In genomic region chr20:63288581-63289251, GRCh38 we compare ENCODE assay signal across 25 cellular contexts. TPM values are rescaled to one million over a fixed set of nuclear protein-coding genes. Genes with fewer than 3 reads are reported as not detected.
"Had no signal": no experiment of that assay in that cellular context is flagged by ENCODE, and none has a peak within 500 bp of the region (broad histone marks: within the 10 kb centered on the region; RNA-seq: fewer than 3 reads in every experiment).

No MANE protein-coding gene starts in this region.

- H3K4me3 ChIP-seq: body of pancreas, esophagus squamous epithelium, lung, skin epidermis, suprapubic skin, transverse colon, vagina had no signal

- H3K27me3 Mint-ChIP-seq: activated CD4-positive, alpha-beta T cell treated with anti-CD3 and anti-CD28 coated beads, Interleukin-2, amount 10 ng/mL, durations not matched to agents 24 days and 14 days; activated CD8-positive, alpha-beta T cell treated with anti-CD3 and anti-CD28 coated beads for 36 hours; effector memory CD8-positive, alpha-beta T cell; stimulated activated naive CD8-positive, alpha-beta T cell treated with anti-CD3 and anti-CD28 coated beads, Interleukin-15, amount 100 ng/mL, for 72 hours; T-cell had no signal

- H3K4me1 Mint-ChIP-seq: mesothelial cell of epicardium, nephron progenitor cell had no signal

- H3K27ac ChIP-seq: body of pancreas, esophagus squamous epithelium, skin epidermis, suprapubic skin, transverse colon, vagina had no signal

- H3K4me1 ChIP-seq: vagina had no signal

- ATAC-seq: activated CD8-positive, alpha-beta T cell treated with anti-CD3 and anti-CD28 coated beads for 36 hours; body of pancreas; effector memory CD8-positive, alpha-beta T cell; stimulated activated naive CD8-positive, alpha-beta T cell treated with anti-CD3 and anti-CD28 coated beads, Interleukin-15, amount 100 ng/mL, for 72 hours; T-cell had no signal

- H3K4me3 Mint-ChIP-seq: activated CD4-positive, alpha-beta T cell treated with anti-CD3 and anti-CD28 coated beads, Interleukin-2, amount 10 ng/mL, durations not matched to agents 24 days and 14 days; activated CD8-positive, alpha-beta T cell treated with anti-CD3 and anti-CD28 coated beads for 36 hours; activated naive CD4-positive, alpha-beta T cell treated with anti-CD3 and anti-CD28 coated beads for 36 hours; effector memory CD8-positive, alpha-beta T cell; mesothelial cell of epicardium; nephron progenitor cell; stimulated activated naive CD8-positive, alpha-beta T cell treated with anti-CD3 and anti-CD28 coated beads, Interleukin-15, amount 100 ng/mL, for 72 hours; T-cell had no signal

- H3K9me3 ChIP-seq: body of pancreas, esophagus squamous epithelium, suprapubic skin, transverse colon, vagina had no signal

- H3K9me3 Mint-ChIP-seq: activated CD4-positive, alpha-beta T cell treated with anti-CD3 and anti-CD28 coated beads, Interleukin-2, amount 10 ng/mL, durations not matched to agents 24 days and 14 days; activated CD8-positive, alpha-beta T cell treated with anti-CD3 and anti-CD28 coated beads for 36 hours; activated naive CD4-positive, alpha-beta T cell treated with anti-CD3 and anti-CD28 coated beads for 36 hours; activated T-helper 2 cell treated with anti-CD3 and anti-CD28 coated beads, Interferon-gamma antibody, Interleukin-2, Interleukin-4, amounts not matched to agents 10 μg/mL and 5 μg/mL and 100 μg/mL, durations not matched to agents 14 hours and 24 hours and 36 hours; effector memory CD8-positive, alpha-beta T cell; mesothelial cell of epicardium; nephron progenitor cell; stimulated activated naive CD8-positive, alpha-beta T cell treated with anti-CD3 and anti-CD28 coated beads, Interleukin-15, amount 100 ng/mL, for 72 hours; T-cell had no signal

- DNase-seq: activated CD4-positive, alpha-beta T cell treated with anti-CD3 and anti-CD28 coated beads, Interleukin-2, amount 10 ng/mL, durations not matched to agents 24 days and 14 days; activated CD4-positive, CD25-positive, alpha-beta regulatory T cell; activated CD8-positive, alpha-beta T cell treated with anti-CD3 and anti-CD28 coated beads for 36 hours; activated naive CD4-positive, alpha-beta T cell treated with anti-CD3 and anti-CD28 coated beads for 36 hours; activated T-cell treated with anti-CD3 and anti-CD28 coated beads, Interleukin-2, amount 50 U/mL, for 1 hour; caudate nucleus; effector memory CD8-positive, alpha-beta T cell; esophagus squamous epithelium; nephron progenitor cell; occipital lobe; stimulated activated CD4-positive, alpha-beta T cell treated with anti-CD3 and anti-CD28 coated beads, Interleukin-15, amount 100 ng/mL, for 24 hours; stimulated activated CD4-positive, alpha-beta T cell treated with anti-CD3 and anti-CD28 coated beads, Interleukin-2, amount 100 ng/mL, for 48 hours; stimulated activated naive CD8-positive, alpha-beta T cell treated with anti-CD3 and anti-CD28 coated beads, Interleukin-15, amount 100 ng/mL, for 72 hours; T-cell; T-helper 9 cell; transverse colon had no signal

- H3K27me3 ChIP-seq: body of pancreas, vagina had no signal

- H3K27ac Mint-ChIP-seq: activated CD4-positive, alpha-beta T cell treated with anti-CD3 and anti-CD28 coated beads, Interleukin-2, amount 10 ng/mL, durations not matched to agents 24 days and 14 days; activated CD8-positive, alpha-beta T cell treated with anti-CD3 and anti-CD28 coated beads for 36 hours; activated naive CD4-positive, alpha-beta T cell treated with anti-CD3 and anti-CD28 coated beads for 36 hours; activated T-helper 2 cell treated with anti-CD3 and anti-CD28 coated beads, Interferon-gamma antibody, Interleukin-2, Interleukin-4, amounts not matched to agents 10 μg/mL and 5 μg/mL and 100 μg/mL, durations not matched to agents 14 hours and 24 hours and 36 hours; effector memory CD8-positive, alpha-beta T cell; mesothelial cell of epicardium; nephron progenitor cell; stimulated activated naive CD8-positive, alpha-beta T cell treated with anti-CD3 and anti-CD28 coated beads, Interleukin-15, amount 100 ng/mL, for 72 hours; T-cell had no signal

RNA-seq across cellular contexts. Expression of gene COL20A1, which starts 4.3 kb away (rescaled TPM):
- total RNA-seq: activated CD4-positive, alpha-beta T cell treated with anti-CD3 and anti-CD28 coated beads, Interleukin-2, amount 10 ng/mL, durations not matched to agents 24 days and 14 days; activated T-helper 2 cell treated with anti-CD3 and anti-CD28 coated beads, Interferon-gamma antibody, Interleukin-2, Interleukin-4, amounts not matched to agents 10 μg/mL and 5 μg/mL and 100 μg/mL, durations not matched to agents 14 hours and 24 hours and 36 hours; body of pancreas; dermis microvascular lymphatic vessel endothelial cell; esophagus squamous epithelium; suprapubic skin; vagina had no signal

RNA-seq across cellular contexts. Expression of gene NKAIN4, which starts 34.5 kb away (rescaled TPM):
- total RNA-seq: activated CD4-positive, alpha-beta T cell treated with anti-CD3 and anti-CD28 coated beads, Interleukin-2, amount 10 ng/mL, durations not matched to agents 24 days and 14 days; activated CD8-positive, alpha-beta T cell treated with anti-CD3 and anti-CD28 coated beads for 36 hours; activated naive CD4-positive, alpha-beta T cell treated with anti-CD3 and anti-CD28 coated beads for 36 hours; activated T-helper 2 cell treated with anti-CD3 and anti-CD28 coated beads, Interferon-gamma antibody, Interleukin-2, Interleukin-4, amounts not matched to agents 10 μg/mL and 5 μg/mL and 100 μg/mL, durations not matched to agents 14 hours and 24 hours and 36 hours; body of pancreas; dermis microvascular lymphatic vessel endothelial cell; esophagus squamous epithelium; posterior vena cava; T-cell; vagina had no signal

RNA-seq across cellular contexts. Expression of gene BIRC7, which starts 53.0 kb away (rescaled TPM):
- total RNA-seq: activated CD4-positive, alpha-beta T cell treated with anti-CD3 and anti-CD28 coated beads, Interleukin-2, amount 10 ng/mL, durations not matched to agents 24 days and 14 days; activated naive CD4-positive, alpha-beta T cell treated with anti-CD3 and anti-CD28 coated beads for 36 hours; activated T-helper 2 cell treated with anti-CD3 and anti-CD28 coated beads, Interferon-gamma antibody, Interleukin-2, Interleukin-4, amounts not matched to agents 10 μg/mL and 5 μg/mL and 100 μg/mL, durations not matched to agents 14 hours and 24 hours and 36 hours; body of pancreas; dermis microvascular lymphatic vessel endothelial cell; occipital lobe; posterior vena cava; T-cell had no signal
